ENCODE assay signal across 18 cellular contexts in the genomic region with DNA sequence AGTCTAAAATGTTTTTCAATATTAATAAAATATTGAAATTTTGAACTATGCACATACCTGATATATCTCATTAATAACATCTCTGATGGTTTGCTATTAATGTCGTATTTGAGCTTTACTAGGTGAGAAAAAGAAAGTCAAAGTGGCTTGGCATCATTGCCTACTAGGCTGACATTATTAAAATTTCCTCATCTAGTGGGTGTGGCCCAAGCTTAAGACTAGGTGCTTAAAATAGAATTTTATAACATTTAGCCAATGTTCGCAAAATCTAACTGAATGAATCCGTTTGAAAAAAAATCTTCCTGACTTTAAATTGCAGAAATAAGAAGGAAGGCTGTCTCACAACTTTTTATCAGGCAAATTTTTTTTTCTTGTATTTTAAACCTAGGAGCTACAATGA. TPM values are rescaled to one million over a fixed set of nuclear protein-coding genes. Genes with fewer than 3 reads are reported as not detected.
DNase-seq lines count a peak whose midpoint lies in the region; ATAC-seq and TF ChIP-seq lines count a peak whose summit lies in the region.
"Had no signal": no experiment of that assay in that cellular context is flagged by ENCODE, and none has a peak within 500 bp of the region (broad histone marks: within the 10 kb centered on the region; RNA-seq: fewer than 3 reads in every experiment).

No MANE protein-coding gene starts in this region.

- H3K4me1 ChIP-seq in right atrium auricular region: no peaks in the 10 kb centered on the region
- H3K4me1 ChIP-seq in suprapubic skin: peaks cover 9% of the 10 kb centered on the region
- H3K4me1 ChIP-seq: BLaER1 treated with 17β-estradiol and CSF1 and Interleukin-3, amounts not matched to agents 10 nM and 100 nM had no signal

- intact Hi-C loops in left ventricle myocardium superior (cut with micrococcal nuclease): no loop called here

- H3K27ac ChIP-seq in right atrium auricular region: peak overlapping the region; percentile 33 to 59
- H3K27ac ChIP-seq in suprapubic skin: peak overlapping the region; percentile 69
- H3K27ac ChIP-seq: BLaER1 treated with 17β-estradiol and CSF1 and Interleukin-3, amounts not matched to agents 10 nM and 100 nM; HL-60 had no signal

- H3K4me3 ChIP-seq in right atrium auricular region (no peak overlapping the region), fibroblast of the aortic adventitia (ENCODE audit: low read depth, low read length) (no peak overlapping the region), suprapubic skin (no peak overlapping the region)
- H3K4me3 ChIP-seq: BLaER1 treated with 17β-estradiol and CSF1 and Interleukin-3, amounts not matched to agents 10 nM and 100 nM; GM23338 had no signal

- no peaks in the 10 kb centered on the region for H3K27me3 ChIP-seq in right atrium auricular region
- no peaks in the 10 kb centered on the region for H3K27me3 ChIP-seq in suprapubic skin
- H3K27me3 ChIP-seq: BLaER1 treated with 17β-estradiol and CSF1 and Interleukin-3, amounts not matched to agents 10 nM and 100 nM had no signal

- DNase-seq in right atrium auricular region (ENCODE audit: low spot score): no peak
- DNase-seq in left ventricle myocardium superior: no peak
- peak; percentile 25 for DNase-seq in fibroblast of the aortic adventitia (ENCODE audit: low read depth)
- DNase-seq in suprapubic skin (ENCODE audit: low spot score in 2 of 2): no peak
- DNase-seq in cortex of kidney (lab: John Stamatoyannopoulos, UW): no peak
- DNase-seq in NCI-H524 treated with DMSO at 0.1 percent for 48 hours (lab: John Stamatoyannopoulos, UW): no peak
- DNase-seq in GM03348 (ENCODE audit: low spot score): no peak
- DNase-seq: Calu3; CD8-positive, alpha-beta T cell; DND-41; EL; HCEC 1CT; HFFc6 had no signal

- TF ChIP-seq EP300 in suprapubic skin (IDR thresholded peaks at IDR 0.05): no peak

- WGBS in suprapubic skin: 30% methylated on average over 3 of the region's 3 CpGs

- no peak for TF ChIP-seq CTCF in right atrium auricular region (IDR thresholded peaks at IDR 0.05)
- no peak for TF ChIP-seq CTCF in fibroblast of the aortic adventitia (IDR thresholded peaks at IDR 0.05; ENCODE audit: insufficient read depth, low read length)
- TF ChIP-seq CTCF in suprapubic skin (IDR thresholded peaks at IDR 0.05): no peak

- no peaks in the 10 kb centered on the region for H3K9me3 ChIP-seq in right atrium auricular region
- no peaks in the 10 kb centered on the region for H3K9me3 ChIP-seq in suprapubic skin
- H3K9me3 ChIP-seq: BLaER1 treated with 17β-estradiol and CSF1 and Interleukin-3, amounts not matched to agents 10 nM and 100 nM had no signal

- H3K36me3 ChIP-seq in right atrium auricular region: no peaks in the 10 kb centered on the region
- H3K36me3 ChIP-seq in suprapubic skin: no peaks in the 10 kb centered on the region
- H3K36me3 ChIP-seq: BLaER1 treated with 17β-estradiol and CSF1 and Interleukin-3, amounts not matched to agents 10 nM and 100 nM had no signal

- no peak for TF ChIP-seq POLR2A in suprapubic skin (IDR thresholded peaks at IDR 0.05)

- ATAC-seq in left ventricle myocardium superior: no peak
- ATAC-seq: CD8-positive, alpha-beta T cell; GM23338 had no signal

RNA-seq across cellular contexts. Expression of a gene that starts 46.1 kb away (rescaled TPM):
- total RNA-seq in right atrium auricular region (10 to 100 TPM; 46.7 to 56.3 TPM), left ventricle myocardium superior (23.4 TPM), fibroblast of the aortic adventitia (ENCODE audit: low replicate concordance) (83.2 and 108 TPM in 2 replicates), suprapubic skin (10 to 100 TPM; 20.6 to 54.4 (median 38.4) TPM)
- total RNA-seq: B cell; CD8-positive, alpha-beta T cell; G401 had no signal
